Comparison of ENCODE assay signal across 19 cellular contexts in the genomic region with DNA sequence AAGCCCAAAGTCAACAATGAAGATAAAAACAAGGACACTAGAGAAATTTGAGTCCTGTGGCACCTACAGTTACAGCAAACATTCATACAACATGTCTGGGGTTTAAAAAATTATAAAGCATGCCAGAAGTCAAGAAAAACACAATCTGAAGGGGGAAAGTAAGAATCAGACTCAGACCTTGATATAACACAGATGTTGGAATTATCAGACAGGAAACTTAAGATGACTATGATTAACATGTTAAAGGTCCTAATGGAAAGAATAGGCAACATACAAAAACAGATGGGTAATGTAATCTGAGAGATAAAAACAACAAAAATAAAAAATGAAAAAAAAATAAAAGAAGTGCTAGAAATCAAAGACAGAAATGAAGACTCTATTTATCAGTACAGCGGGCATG.
"Had no signal": no experiment of that assay in that cellular context is flagged by ENCODE, and none has a peak within 500 bp of the region (broad histone marks: within the 10 kb centered on the region; RNA-seq: fewer than 3 reads in every experiment).

No MANE protein-coding gene starts in this region.

- H3K4me3 Mint-ChIP-seq: activated CD4-positive, alpha-beta T cell treated with anti-CD3 and anti-CD28 coated beads, Interleukin-2, amount 10 ng/mL, durations not matched to agents 24 days and 14 days; activated CD8-positive, alpha-beta T cell treated with anti-CD3 and anti-CD28 coated beads for 36 hours; activated naive CD4-positive, alpha-beta T cell treated with anti-CD3 and anti-CD28 coated beads, Interleukin-2, amount 10 ng/mL, durations not matched to agents 7 days and 5 days; activated naive CD8-positive, alpha-beta T cell treated with anti-CD3 and anti-CD28 coated beads, Interleukin-2, amount 50 U/mL, for 24 hours; central memory CD8-positive, alpha-beta T cell; neural crest cell; stimulated activated naive CD8-positive, alpha-beta T cell treated with anti-CD3 and anti-CD28 coated beads, Interleukin-15, Interleukin-2, amounts not matched to agents 100 ng/mL and 50 ng/mL, for 24 hours had no signal

- ATAC-seq: activated CD8-positive, alpha-beta T cell treated with anti-CD3 and anti-CD28 coated beads for 36 hours; activated naive CD8-positive, alpha-beta T cell treated with anti-CD3 and anti-CD28 coated beads, Interleukin-2, amount 50 U/mL, for 24 hours; foreskin keratinocyte; right cardiac atrium had no signal

- H3K27ac Mint-ChIP-seq: activated CD4-positive, alpha-beta T cell treated with anti-CD3 and anti-CD28 coated beads, Interleukin-2, amount 10 ng/mL, durations not matched to agents 24 days and 14 days; activated CD8-positive, alpha-beta T cell treated with anti-CD3 and anti-CD28 coated beads for 36 hours; activated naive CD4-positive, alpha-beta T cell treated with anti-CD3 and anti-CD28 coated beads, Interleukin-2, amount 10 ng/mL, durations not matched to agents 7 days and 5 days; activated naive CD8-positive, alpha-beta T cell treated with anti-CD3 and anti-CD28 coated beads, Interleukin-2, amount 50 U/mL, for 24 hours; stimulated activated naive CD8-positive, alpha-beta T cell treated with anti-CD3 and anti-CD28 coated beads, Interleukin-15, Interleukin-2, amounts not matched to agents 100 ng/mL and 50 ng/mL, for 24 hours had no signal

- H3K4me3 ChIP-seq: ascending aorta, colonic mucosa, prostate gland, upper lobe of left lung had no signal

- H3K4me1 Mint-ChIP-seq: activated CD4-positive, alpha-beta T cell treated with anti-CD3 and anti-CD28 coated beads, Interleukin-2, amount 10 ng/mL, durations not matched to agents 24 days and 14 days; activated naive CD4-positive, alpha-beta T cell treated with anti-CD3 and anti-CD28 coated beads, Interleukin-2, amount 10 ng/mL, durations not matched to agents 7 days and 5 days; activated naive CD8-positive, alpha-beta T cell treated with anti-CD3 and anti-CD28 coated beads, Interleukin-2, amount 50 U/mL, for 24 hours; central memory CD8-positive, alpha-beta T cell had no signal

- H3K9me3 Mint-ChIP-seq: activated CD4-positive, alpha-beta T cell treated with anti-CD3 and anti-CD28 coated beads, Interleukin-2, amount 10 ng/mL, durations not matched to agents 24 days and 14 days; activated CD8-positive, alpha-beta T cell treated with anti-CD3 and anti-CD28 coated beads for 36 hours; activated naive CD4-positive, alpha-beta T cell treated with anti-CD3 and anti-CD28 coated beads, Interleukin-2, amount 10 ng/mL, durations not matched to agents 7 days and 5 days; activated naive CD8-positive, alpha-beta T cell treated with anti-CD3 and anti-CD28 coated beads, Interleukin-2, amount 50 U/mL, for 24 hours; stimulated activated naive CD8-positive, alpha-beta T cell treated with anti-CD3 and anti-CD28 coated beads, Interleukin-15, Interleukin-2, amounts not matched to agents 100 ng/mL and 50 ng/mL, for 24 hours had no signal

- DNase-seq: activated CD4-positive, alpha-beta T cell treated with anti-CD3 and anti-CD28 coated beads, Interleukin-2, amount 10 ng/mL, durations not matched to agents 24 days and 14 days; activated CD8-positive, alpha-beta T cell treated with anti-CD3 and anti-CD28 coated beads for 36 hours; activated naive CD4-positive, alpha-beta T cell treated with anti-CD3 and anti-CD28 coated beads, Interleukin-2, amount 10 ng/mL, durations not matched to agents 7 days and 5 days; activated naive CD8-positive, alpha-beta T cell treated with anti-CD3 and anti-CD28 coated beads, Interleukin-2, amount 50 U/mL, for 24 hours; activated T-cell treated with anti-CD3 and anti-CD28 coated beads, Interleukin-2, amount 50 U/mL, for 1 hour; colonic mucosa; foreskin keratinocyte; hypothalamus; mammary epithelial cell; midbrain; right cardiac atrium; T-helper 1 cell; T-helper 9 cell; upper lobe of left lung had no signal

- H3K27me3 Mint-ChIP-seq: activated naive CD4-positive, alpha-beta T cell treated with anti-CD3 and anti-CD28 coated beads, Interleukin-2, amount 10 ng/mL, durations not matched to agents 7 days and 5 days; activated naive CD8-positive, alpha-beta T cell treated with anti-CD3 and anti-CD28 coated beads, Interleukin-2, amount 50 U/mL, for 24 hours; central memory CD8-positive, alpha-beta T cell had no signal

- H3K36me3 Mint-ChIP-seq: activated naive CD4-positive, alpha-beta T cell treated with anti-CD3 and anti-CD28 coated beads, Interleukin-2, amount 10 ng/mL, durations not matched to agents 7 days and 5 days had no signal
